Comparison of ENCODE assay signal across 14 cellular contexts in the genomic region with DNA sequence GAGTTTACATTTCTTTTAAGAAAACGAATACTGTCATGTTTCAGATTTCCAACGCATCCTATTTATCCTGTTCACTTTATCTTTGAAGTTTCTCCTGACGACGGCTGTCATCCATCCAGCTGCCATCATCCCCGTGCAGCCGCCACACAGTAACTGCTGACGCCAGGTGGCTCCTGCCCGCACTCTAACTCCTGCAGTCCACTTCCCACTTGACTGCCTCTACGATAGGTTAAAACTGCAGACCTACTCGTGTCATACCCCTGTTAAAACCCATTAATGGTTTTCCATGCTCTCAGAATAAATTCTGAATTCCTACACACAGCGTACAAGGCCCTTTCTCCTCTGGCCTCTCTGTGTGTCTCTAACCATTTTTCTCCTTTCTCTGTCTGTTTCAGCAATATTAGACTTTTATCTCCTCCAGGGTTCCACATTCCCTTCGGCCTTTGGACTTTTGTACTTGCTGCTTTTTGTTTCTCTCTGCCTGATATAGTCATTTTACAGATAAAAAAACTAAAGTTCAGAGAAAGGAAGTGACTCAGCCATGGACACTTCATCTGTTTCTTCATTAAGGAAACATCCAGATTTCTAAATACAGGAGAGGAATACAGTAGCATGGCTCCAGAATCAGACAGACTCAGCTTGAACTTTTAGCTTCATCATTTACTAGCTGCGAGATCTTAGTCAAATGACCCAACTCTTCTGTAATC.
DNase-seq lines count a peak whose midpoint lies in the region; ATAC-seq lines count a peak whose summit lies in the region.
"Had no signal": no experiment of that assay in that cellular context is flagged by ENCODE, and none has a peak within 500 bp of the region (broad histone marks: within the 10 kb centered on the region; RNA-seq: fewer than 3 reads in every experiment).

No MANE protein-coding gene starts in this region.

- H3K27ac Mint-ChIP-seq in activated naive CD8-positive, alpha-beta T cell treated with anti-CD3 and anti-CD28 coated beads, Interleukin-2, amount 50 U/mL, for 24 hours: no peak overlapping the region
- H3K27ac Mint-ChIP-seq: memory B cell; T-helper 1 cell treated with Interleukin-12 subunit alpha and Interleukin-12 subunit beta and Interleukin-4 antibody, amounts not matched to agents 30 μg/mL and 1 μg/mL, for 36 hours had no signal

- no peaks in the 10 kb centered on the region for H3K4me1 Mint-ChIP-seq in activated naive CD8-positive, alpha-beta T cell treated with anti-CD3 and anti-CD28 coated beads, Interleukin-2, amount 50 U/mL, for 24 hours
- H3K4me1 Mint-ChIP-seq: memory B cell had no signal

- no peak overlapping the region for H3K4me3 Mint-ChIP-seq in activated naive CD8-positive, alpha-beta T cell treated with anti-CD3 and anti-CD28 coated beads, Interleukin-2, amount 50 U/mL, for 24 hours
- H3K4me3 Mint-ChIP-seq: memory B cell; T-helper 1 cell treated with Interleukin-12 subunit alpha and Interleukin-12 subunit beta and Interleukin-4 antibody, amounts not matched to agents 30 μg/mL and 1 μg/mL, for 36 hours had no signal

- H3K4me1 ChIP-seq in mesodermal cell (ENCODE audit: control insufficient read depth, insufficient read depth, low read length, poor library complexity, severe bottlenecking): peaks cover 47% of the 10 kb centered on the region
- H3K4me1 ChIP-seq: prostate gland, thyroid gland had no signal

- peak; percentile 63 for DNase-seq in GM03348 (ENCODE audit: low spot score)
- peak; percentile 74 for DNase-seq in NCI-H226
- no peak for DNase-seq in epithelial cell of prostate (ENCODE audit: low read depth, low spot score)
- DNase-seq in anterior cingulate cortex (lab: John Stamatoyannopoulos, UW): no peak
- no peak for DNase-seq in activated naive CD8-positive, alpha-beta T cell treated with anti-CD3 and anti-CD28 coated beads, Interleukin-2, amount 50 U/mL, for 24 hours
- DNase-seq in amniotic stem cell (lab: John Stamatoyannopoulos, UW): no peak
- no peak for DNase-seq in NCI-H510A (lab: John Stamatoyannopoulos, UW)
- DNase-seq: aorta, NCI-H774, thyroid gland had no signal

- no peaks in the 10 kb centered on the region for H3K27me3 Mint-ChIP-seq in activated naive CD8-positive, alpha-beta T cell treated with anti-CD3 and anti-CD28 coated beads, Interleukin-2, amount 50 U/mL, for 24 hours

- ATAC-seq in activated naive CD8-positive, alpha-beta T cell treated with anti-CD3 and anti-CD28 coated beads, Interleukin-2, amount 50 U/mL, for 24 hours: no peak

- H3K9me3 Mint-ChIP-seq in activated naive CD8-positive, alpha-beta T cell treated with anti-CD3 and anti-CD28 coated beads, Interleukin-2, amount 50 U/mL, for 24 hours: no peaks in the 10 kb centered on the region
- H3K9me3 Mint-ChIP-seq: memory B cell; T-helper 1 cell treated with Interleukin-12 subunit alpha and Interleukin-12 subunit beta and Interleukin-4 antibody, amounts not matched to agents 30 μg/mL and 1 μg/mL, for 36 hours had no signal

- 92 to 93% methylated on average over 9 to 12 of the region's 13 CpGs for WGBS in mesodermal cell (ENCODE audit: insufficient coverage in 2 of 2), 2 experiments

- no peaks in the 10 kb centered on the region for H3K36me3 Mint-ChIP-seq in activated naive CD8-positive, alpha-beta T cell treated with anti-CD3 and anti-CD28 coated beads, Interleukin-2, amount 50 U/mL, for 24 hours (ENCODE audit: low read depth)
- H3K36me3 Mint-ChIP-seq: memory B cell had no signal

- H3K27ac ChIP-seq in epithelial cell of prostate: peak overlapping the region; percentile 7
- peak overlapping the region; percentile 76 for H3K27ac ChIP-seq in mesodermal cell (ENCODE audit: low read depth, low read length, severe bottlenecking)
- H3K27ac ChIP-seq: prostate gland, thyroid gland had no signal

- H3K4me3 ChIP-seq in mesodermal cell (ENCODE audit: extremely low read depth, insufficient read depth, low read length, poor library complexity, severe bottlenecking): no peak overlapping the region
- H3K4me3 ChIP-seq: prostate gland, thyroid gland had no signal

- H3K9me3 ChIP-seq in mesodermal cell (ENCODE audit: control insufficient read depth, low read length): no peaks in the 10 kb centered on the region
- H3K9me3 ChIP-seq: prostate gland, thyroid gland had no signal

- no peaks in the 10 kb centered on the region for H3K36me3 ChIP-seq in mesodermal cell (ENCODE audit: control insufficient read depth, insufficient read depth, low read length)
- H3K36me3 ChIP-seq: prostate gland, thyroid gland had no signal

Comparison
In these comparisons a context has a peak if more than half of its experiments do, and no peak if none do; other contexts are left out.
1. DNase-seq: peak in GM03348 (single experiment) and NCI-H226 (single experiment); none in epithelial cell of prostate (single experiment), anterior cingulate cortex (0 of 58), activated naive CD8-positive, alpha-beta T cell treated with anti-CD3 and anti-CD28 coated beads, Interleukin-2, amount 50 U/mL, for 24 hours (single experiment), amniotic stem cell (single experiment) and NCI-H510A (single experiment).